24 cellular contexts compared by ENCODE assay signal in genomic region chr6:96013531-96013930, GRCh38. TPM values are rescaled to one million over a fixed set of nuclear protein-coding genes. Genes with fewer than 3 reads are reported as not detected.
DNase-seq lines count a peak whose midpoint lies in the region; ATAC-seq and TF ChIP-seq lines count a peak whose summit lies in the region.
"Had no signal": no experiment of that assay in that cellular context is flagged by ENCODE, and none has a peak within 500 bp of the region (broad histone marks: within the 10 kb centered on the region; RNA-seq: fewer than 3 reads in every experiment).

No MANE protein-coding gene starts in this region.

- H3K9me3 Mint-ChIP-seq in endodermal cell: no peaks in the 10 kb centered on the region

- H3K27me3 Mint-ChIP-seq in endodermal cell (ENCODE audit: insufficient read depth): peaks cover 47% of the 10 kb centered on the region

- no peaks in the 10 kb centered on the region for H3K9me3 ChIP-seq in PC-9 (ENCODE audit: insufficient read depth, low read depth)
- no peaks in the 10 kb centered on the region for H3K9me3 ChIP-seq in endodermal cell (ENCODE audit: control insufficient read depth, low read length)
- no peaks in the 10 kb centered on the region for H3K9me3 ChIP-seq in mucosa of stomach (ENCODE audit: control insufficient read depth, low read length)

- H3K9ac ChIP-seq in endodermal cell (ENCODE audit: extremely low read depth, low read length, poor library complexity, severe bottlenecking) (no peak overlapping the region), mucosa of stomach (ENCODE audit: low read length) (peak overlapping the region; percentile 42)
- H3K9ac ChIP-seq: BLaER1 treated with 17β-estradiol and CSF1 and Interleukin-3, amounts not matched to agents 10 nM and 100 nM had no signal

- H3K4me3 ChIP-seq in H7 (ENCODE audit: insufficient read depth, low read depth, low read length): no peak overlapping the region
- H3K4me3 ChIP-seq in PC-9: no peak overlapping the region; the same call in 1 of the 2 replicates
- H3K4me3 ChIP-seq in endodermal cell (ENCODE audit: low read length): no peak overlapping the region
- H3K4me3 ChIP-seq in mucosa of stomach (ENCODE audit: low read length): no peak overlapping the region
- H3K4me3 ChIP-seq in coronary artery: no peak overlapping the region
- H3K4me3 ChIP-seq: BLaER1 treated with 17β-estradiol and CSF1 and Interleukin-3, amounts not matched to agents 10 nM and 100 nM had no signal

- intact Hi-C loops in PC-9 (cut with micrococcal nuclease; ENCODE audit: unreplicated experiment): no loop called here

- no peaks in the 10 kb centered on the region for H3K36me3 ChIP-seq in H7 (replicated peaks; ENCODE audit: control insufficient read depth, insufficient read depth, low read length)
- no peaks in the 10 kb centered on the region for H3K36me3 ChIP-seq in PC-9 (ENCODE audit: low read depth)
- no peaks in the 10 kb centered on the region for H3K36me3 ChIP-seq in endodermal cell (ENCODE audit: control insufficient read depth, insufficient read depth, low read length)
- H3K36me3 ChIP-seq in mucosa of stomach (ENCODE audit: control insufficient read depth, insufficient read depth, low read length): no peaks in the 10 kb centered on the region
- H3K36me3 ChIP-seq: BLaER1 treated with 17β-estradiol and CSF1 and Interleukin-3, amounts not matched to agents 10 nM and 100 nM had no signal

- no TSS peak for BruUV-seq in PC-9 (replicated peaks; lab: Mats Ljungman, UMichigan)

- H3K36me3 Mint-ChIP-seq in endodermal cell (ENCODE audit: low read depth): no peaks in the 10 kb centered on the region
- H3K36me3 Mint-ChIP-seq: CD8-positive, alpha-beta memory T cell; IgD-negative memory B cell had no signal

- no peak overlapping the region for H3K27ac Mint-ChIP-seq in endodermal cell
- H3K27ac Mint-ChIP-seq: CD8-positive, alpha-beta memory T cell; IgD-negative memory B cell had no signal

- H2AFZ ChIP-seq in PC-9: no peak overlapping the region

- no peak overlapping the region for H3K27ac ChIP-seq in PC-9
- H3K27ac ChIP-seq in endodermal cell (ENCODE audit: low read depth, low read length): no peak overlapping the region
- no peak overlapping the region for H3K27ac ChIP-seq in coronary artery
- H3K27ac ChIP-seq: BLaER1 treated with 17β-estradiol and CSF1 and Interleukin-3, amounts not matched to agents 10 nM and 100 nM; RWPE1 had no signal

- H3K4me1 ChIP-seq in PC-9 (replicated peaks; ENCODE audit: insufficient read depth) (peaks cover 32% of the 10 kb centered on the region), endodermal cell (ENCODE audit: control insufficient read depth, insufficient read depth, low read length) (no peaks in the 10 kb centered on the region), mucosa of stomach (ENCODE audit: control insufficient read depth, insufficient read depth, low read length) (no peaks in the 10 kb centered on the region)
- H3K4me1 ChIP-seq: BLaER1 treated with 17β-estradiol and CSF1 and Interleukin-3, amounts not matched to agents 10 nM and 100 nM had no signal

- H3K9me2 ChIP-seq in PC-9 (ENCODE audit: insufficient read depth): no peaks in the 10 kb centered on the region

- DNase-seq in H7 (peak; percentile 55), PC-9 (no peak), endodermal cell (peak; percentile 57), coronary artery (ENCODE audit: low spot score) (no peak)
- DNase-seq in activated CD8-positive, alpha-beta memory T cell treated with anti-CD3 and anti-CD28 coated beads, Interleukin-2, amount 50 U/mL, for 48 hours: no peak
- DNase-seq: CD8-positive, alpha-beta memory T cell; DMS53; HCEC 1CT; Karpas-422; NCI-H1417 treated with DMSO at 0.1 percent for 48 hours; NCI-H187 treated with DMSO at 0.1 percent for 48 hours; NCI-H2171; NCI-H446; NCI-H526 treated with DMSO at 0.1 percent for 48 hours; PC-3; SIG-M5 had no signal

- POLR2A ChIA-PET in PC-9 (lab: Charles Lee; ENCODE audit: unreplicated experiment): interaction anchor here (0.6 kb wide), 1 partner anchor 455 kb away, joined by 5 read pairs; no protein-coding TSS in a partner anchor

- no peak overlapping the region for H3K4me3 Mint-ChIP-seq in endodermal cell
- H3K4me3 Mint-ChIP-seq: CD8-positive, alpha-beta memory T cell; IgD-negative memory B cell had no signal

- CTCF ChIA-PET in PC-9 (lab: Charles Lee): no interaction called here

- 71% methylated on average over 3 of the region's 3 CpGs; no CpG with 5 or more reads in 1 of the 2 experiments for WGBS in endodermal cell (ENCODE audit: insufficient coverage in 1 of 2, insufficient read length in 1 of 2), 2 experiments

- H3K4me1 Mint-ChIP-seq in endodermal cell: peaks cover 20% of the 10 kb centered on the region
- H3K4me1 Mint-ChIP-seq: CD8-positive, alpha-beta memory T cell had no signal

- no peaks in the 10 kb centered on the region for H4K20me1 ChIP-seq in PC-9 (ENCODE audit: insufficient read depth)
- H4K20me1 ChIP-seq: BLaER1 treated with 17β-estradiol and CSF1 and Interleukin-3, amounts not matched to agents 10 nM and 100 nM had no signal

- peaks cover 21% of the 10 kb centered on the region for H3K79me2 ChIP-seq in PC-9 (ENCODE audit: low read depth)

- H3F3A ChIP-seq in PC-9 (ENCODE audit: insufficient read depth, low read depth): no peaks in the 10 kb centered on the region

- H3K4me2 ChIP-seq in PC-9: peak overlapping the region; percentile 95; the same call in 1 of the 2 replicates
- H3K4me2 ChIP-seq: BLaER1 treated with 17β-estradiol and CSF1 and Interleukin-3, amounts not matched to agents 10 nM and 100 nM had no signal

- ATAC-seq in GM18861 (IDR thresholded peaks at IDR 0.05; ENCODE audit: unreplicated experiment): no peak
- ATAC-seq in GM19452 (IDR thresholded peaks at IDR 0.05; ENCODE audit: unreplicated experiment): no peak
- ATAC-seq: PC-3, SK-N-SH treated with all-trans-retinoic acid at 6 μM for 48 hours had no signal

- TF ChIP-seq CTCF in PC-9 (conservative IDR thresholded peaks at IDR 0.05) (no peak), endodermal cell (conservative IDR thresholded peaks at IDR 0.05) (no peak), coronary artery (IDR thresholded peaks at IDR 0.05) (no peak)

- H3K27me3 ChIP-seq in H7 (ENCODE audit: control insufficient read depth, insufficient read depth, low read length) (peaks cover 24% of the 10 kb centered on the region), PC-9 (ENCODE audit: insufficient read depth, low read depth) (no peaks in the 10 kb centered on the region), endodermal cell (ENCODE audit: control insufficient read depth, insufficient read depth, low read length, poor library complexity, severe bottlenecking) (peaks cover 18% of the 10 kb centered on the region), mucosa of stomach (ENCODE audit: control insufficient read depth, insufficient read depth, low read length) (no peaks in the 10 kb centered on the region)
- H3K27me3 ChIP-seq: BLaER1 treated with 17β-estradiol and CSF1 and Interleukin-3, amounts not matched to agents 10 nM and 100 nM had no signal

RNA-seq across cellular contexts. Expression of gene FUT9, which starts 2.2 kb away (rescaled TPM):
- 0.18 and 0.28 TPM in 2 replicates for total RNA-seq in H7 (2014; rRNA removed; shearing (Covaris generic))
- 5.2 and 6.9 TPM in 2 replicates for total RNA-seq in PC-9 (2021)
- 1 to 10 TPM; 1.5 to 4.3 TPM for total RNA-seq in endodermal cell
- polyA plus RNA-seq in endodermal cell (2013, experiment 1 of 2): 1.9 TPM
- polyA plus RNA-seq in endodermal cell (2013, experiment 2 of 2): 2.3 TPM
- total RNA-seq: CD8-positive, alpha-beta memory T cell; MCF 10A had no signal
- polyA plus RNA-seq: CD8-positive, alpha-beta memory T cell; IgD-negative memory B cell had no signal

Comparison
In these comparisons a context has a peak if more than half of its experiments do, and no peak if none do; other contexts are left out.
1. DNase-seq: peak in H7 (single experiment) and endodermal cell (single experiment); none in PC-9 (0 of 2), coronary artery (single experiment) and activated CD8-positive, alpha-beta memory T cell treated with anti-CD3 and anti-CD28 coated beads, Interleukin-2, amount 50 U/mL, for 48 hours (single experiment).